ENCODE assay signal across 9 cellular contexts in the genomic region with DNA sequence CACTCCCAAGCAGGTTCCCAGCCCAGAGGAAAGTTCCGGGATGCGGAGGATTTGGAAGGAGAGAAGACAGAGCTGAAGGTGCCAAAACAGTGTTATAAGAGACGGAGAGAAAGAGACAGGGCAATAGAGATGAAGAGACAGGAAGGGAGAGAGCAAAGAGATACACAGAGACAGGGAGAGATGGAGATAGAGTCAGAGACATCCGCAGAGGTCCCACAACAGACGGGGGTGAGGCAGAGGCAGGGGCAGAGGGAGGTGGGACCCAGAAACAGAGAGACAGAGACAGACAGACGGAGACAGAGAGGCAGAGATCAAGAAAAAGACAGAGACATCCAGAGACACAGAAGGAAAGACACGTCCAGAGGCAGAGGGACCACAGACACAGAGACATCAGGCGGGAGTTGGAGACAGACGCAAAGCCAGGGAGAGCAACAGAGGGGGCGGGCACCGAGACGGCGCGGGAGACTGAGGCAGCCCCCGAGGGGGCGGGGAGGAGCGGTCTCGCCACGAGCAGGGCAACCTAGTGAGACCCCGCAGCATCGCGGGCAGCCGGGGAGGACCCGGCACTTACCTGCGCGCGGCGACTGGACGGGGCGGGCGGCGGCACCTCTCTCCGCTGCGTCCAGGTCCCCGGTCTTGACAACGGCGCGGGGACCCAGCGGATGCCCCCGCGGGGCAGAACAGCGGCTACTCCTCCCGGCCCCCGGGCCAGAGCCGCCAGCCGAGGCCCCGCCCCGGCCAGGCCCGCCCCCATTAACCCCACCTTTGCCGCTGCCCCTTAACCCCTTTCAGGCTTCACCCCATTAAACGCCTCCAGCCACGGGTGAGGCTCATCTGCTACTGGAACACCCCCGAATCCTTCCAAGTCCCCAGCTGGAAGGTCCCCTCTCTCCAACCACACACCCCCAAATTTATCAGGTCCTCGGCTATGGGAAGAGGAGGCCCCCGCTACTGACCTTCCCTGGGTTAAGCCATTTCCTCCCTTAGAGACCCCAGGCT.
DNase-seq lines count a peak whose midpoint lies in the region; ATAC-seq and TF ChIP-seq lines count a peak whose summit lies in the region.
"Had no signal": no experiment of that assay in that cellular context is flagged by ENCODE, and none has a peak within 500 bp of the region (broad histone marks: within the 10 kb centered on the region; RNA-seq: fewer than 3 reads in every experiment).

Gene GPR4, minus strand, starts transcription at position 689 of the 999 bp plus-strand sequence. CDS start 10,346 bp downstream, outside the sequence.

- DNase-seq in HEK293T (ENCODE audit: extremely low spot score) (peak; percentile 27), inferior parietal cortex (ENCODE audit: extremely low spot score) (no peak), NCI-H446 treated with DMSO at 0.1 percent for 48 hours (lab: John Stamatoyannopoulos, UW) (no peak)
- no peak for DNase-seq in stimulated activated effector memory CD8-positive, alpha-beta T cell treated with anti-CD3 and anti-CD28 coated beads, Interleukin-12 subunit alpha, Interleukin-12 subunit beta, amount 100 ng/mL, for 72 hours (ENCODE audit: low spot score in 2 of 2)

- H3K4me1 Mint-ChIP-seq in stimulated activated effector memory CD8-positive, alpha-beta T cell treated with anti-CD3 and anti-CD28 coated beads, Interleukin-12 subunit alpha, Interleukin-12 subunit beta, amount 100 ng/mL, for 72 hours: peaks cover 49% of the 10 kb centered on the region

- no peak within 1 kb of the TSS for H3K27ac Mint-ChIP-seq in stimulated activated effector memory CD8-positive, alpha-beta T cell treated with anti-CD3 and anti-CD28 coated beads, Interleukin-12 subunit alpha, Interleukin-12 subunit beta, amount 100 ng/mL, for 72 hours
- H3K27ac Mint-ChIP-seq: T-helper 2 cell treated with Interferon-gamma antibody and Interleukin-4, amounts not matched to agents 5 μg/mL and 100 μg/mL, for 36 hours had no signal

- peak within 1 kb of the TSS; percentile 13 for H3K4me3 ChIP-seq in iPS-11a (ENCODE audit: low read depth, low read length)

- H3K4me3 Mint-ChIP-seq in stimulated activated effector memory CD8-positive, alpha-beta T cell treated with anti-CD3 and anti-CD28 coated beads, Interleukin-12 subunit alpha, Interleukin-12 subunit beta, amount 100 ng/mL, for 72 hours: peak within 1 kb of the TSS; percentile 6
- H3K4me3 Mint-ChIP-seq: T-helper 2 cell treated with Interferon-gamma antibody and Interleukin-4, amounts not matched to agents 5 μg/mL and 100 μg/mL, for 36 hours had no signal

- no peaks in the 10 kb centered on the region for H3K9me3 Mint-ChIP-seq in stimulated activated effector memory CD8-positive, alpha-beta T cell treated with anti-CD3 and anti-CD28 coated beads, Interleukin-12 subunit alpha, Interleukin-12 subunit beta, amount 100 ng/mL, for 72 hours
- H3K9me3 Mint-ChIP-seq: T-helper 2 cell treated with Interferon-gamma antibody and Interleukin-4, amounts not matched to agents 5 μg/mL and 100 μg/mL, for 36 hours had no signal

- no peaks in the 10 kb centered on the region for H3K36me3 Mint-ChIP-seq in stimulated activated effector memory CD8-positive, alpha-beta T cell treated with anti-CD3 and anti-CD28 coated beads, Interleukin-12 subunit alpha, Interleukin-12 subunit beta, amount 100 ng/mL, for 72 hours

- peak within 1 kb of the TSS; percentile 80 for H3K27ac ChIP-seq in angular gyrus (ENCODE audit: low read depth, low read length)

- CTCF ChIA-PET in HEK293T (lab: Yijun Ruan, JAX): interaction anchor here (0.6 kb wide), 1 partner anchor 41 kb away, joined by 3 read pairs; no protein-coding TSS in a partner anchor

- peak; percentile 31 for ATAC-seq in stimulated activated effector memory CD8-positive, alpha-beta T cell treated with anti-CD3 and anti-CD28 coated beads, Interleukin-12 subunit alpha, Interleukin-12 subunit beta, amount 100 ng/mL, for 72 hours
- no peak for ATAC-seq in HG02610 (IDR thresholded peaks at IDR 0.05; ENCODE audit: unreplicated experiment)
- no peak for ATAC-seq in HG03432 (IDR thresholded peaks at IDR 0.05; ENCODE audit: unreplicated experiment)

- POLR2A ChIA-PET in HEK293T (lab: Yijun Ruan, JAX): interaction anchor here (0.7 kb wide), 1 partner anchor 18 kb away, joined by 3 read pairs; no protein-coding TSS in a partner anchor

TF ChIP-seq in HEK293T, 16 proteins besides CTCF, POLR2A, EP300 and RAD21:
- no peak for TF ChIP-seq NFRKB (IDR thresholded peaks at IDR 0.05)
- TF ChIP-seq FOXM1 (IDR thresholded peaks at IDR 0.05; ENCODE audit: borderline replicate concordance): no peak
- no peak for TF ChIP-seq FOXK2 (IDR thresholded peaks at IDR 0.05)
- no peak for TF ChIP-seq SUZ12 (IDR thresholded peaks at IDR 0.05)
- no peak for TF ChIP-seq PKNOX1 (IDR thresholded peaks at IDR 0.05)
- no peak for TF ChIP-seq SP1 (IDR thresholded peaks at IDR 0.05)
- TF ChIP-seq ELF4 (IDR thresholded peaks at IDR 0.05): no peak
- TF ChIP-seq LEF1 (IDR thresholded peaks at IDR 0.05; ENCODE audit: borderline replicate concordance): no peak
- TF ChIP-seq ARNT (IDR thresholded peaks at IDR 0.05): no peak
- TF ChIP-seq CTBP1 (IDR thresholded peaks at IDR 0.05; ENCODE audit: borderline replicate concordance): no peak
- no peak for TF ChIP-seq TARDBP (IDR thresholded peaks at IDR 0.05)
- TF ChIP-seq ZNF384 (IDR thresholded peaks at IDR 0.05): no peak
- no peak for TF ChIP-seq BHLHE40 (IDR thresholded peaks at IDR 0.05; ENCODE audit: borderline replicate concordance)
